In genomic region chr6:53151676-53152075, GRCh38 we compare ENCODE assay signal across 10 cellular contexts. TPM values are rescaled to one million over a fixed set of nuclear protein-coding genes. Genes with fewer than 3 reads are reported as not detected.
DNase-seq lines count a peak whose midpoint lies in the region; ATAC-seq and TF ChIP-seq lines count a peak whose summit lies in the region.
"Had no signal": no experiment of that assay in that cellular context is flagged by ENCODE, and none has a peak within 500 bp of the region (broad histone marks: within the 10 kb centered on the region; RNA-seq: fewer than 3 reads in every experiment).

No MANE protein-coding gene starts in this region.

- no peaks in the 10 kb centered on the region for H3K36me3 Mint-ChIP-seq in GM23338 (ENCODE audit: low read depth)

- TF ChIP-seq CTCF in GM23338 (conservative IDR thresholded peaks at IDR 0.05; ENCODE audit: low read depth in 2 of 2): peak; percentile 73 to 87

- no peak overlapping the region for H3K27ac Mint-ChIP-seq in GM23338

- no peaks in the 10 kb centered on the region for H3K4me1 Mint-ChIP-seq in GM23338
- H3K4me1 Mint-ChIP-seq: central memory CD8-positive, alpha-beta T cell had no signal

- peak; percentile 96 for ATAC-seq in GM23338

- no peak overlapping the region for H2AFZ ChIP-seq in GM23338

- no peaks in the 10 kb centered on the region for H3F3A ChIP-seq in GM23338 (replicated peaks; ENCODE audit: low read depth)

- H3K4me2 ChIP-seq in GM23338: no peak overlapping the region

- H4K20me1 ChIP-seq in GM23338 (replicated peaks; ENCODE audit: insufficient read depth): no peaks in the 10 kb centered on the region

- H3K4me1 ChIP-seq in GM23338 (ENCODE audit: insufficient read depth): no peaks in the 10 kb centered on the region

- H3K36me3 ChIP-seq in GM23338 (ENCODE audit: insufficient read depth): no peaks in the 10 kb centered on the region
- no peaks in the 10 kb centered on the region for H3K36me3 ChIP-seq in MG63
- H3K36me3 ChIP-seq: thoracic aorta had no signal

- no peak overlapping the region for H3K4me3 ChIP-seq in GM23338
- no peak overlapping the region for H3K4me3 ChIP-seq in MG63
- H3K4me3 ChIP-seq: thoracic aorta had no signal

- H3K4me3 Mint-ChIP-seq in GM23338: no peak overlapping the region
- H3K4me3 Mint-ChIP-seq: central memory CD8-positive, alpha-beta T cell had no signal

- no peaks in the 10 kb centered on the region for H3K79me2 ChIP-seq in GM23338 (replicated peaks; ENCODE audit: insufficient read depth)

- H3K9me3 Mint-ChIP-seq in GM23338: no peaks in the 10 kb centered on the region
- H3K9me3 Mint-ChIP-seq: central memory CD8-positive, alpha-beta T cell had no signal

- H3K27ac ChIP-seq in GM23338 (ENCODE audit: low read depth): no peak overlapping the region
- H3K27ac ChIP-seq: thoracic aorta had no signal

- H3K9me2 ChIP-seq in GM23338 (ENCODE audit: insufficient read depth): no peaks in the 10 kb centered on the region

- in situ Hi-C loops in G401 (cut with HindIII; ENCODE audit: low sequenced_read_pairs): no loop called here

- no peaks in the 10 kb centered on the region for H3K9me3 ChIP-seq in MG63
- H3K9me3 ChIP-seq: thoracic aorta had no signal

- DNase-seq in Daoy (ENCODE audit: low read depth): peak; percentile 40
- DNase-seq in GM23338 (ENCODE audit: low spot score): peak; percentile 79
- DNase-seq in RPMI8226: peak; percentile 30
- peak; percentile 22 for DNase-seq in iPS DF 4.7 (ENCODE audit: extremely low read depth, low spot score)
- no peak for DNase-seq in G401 (ENCODE audit: low spot score)
- no peak for DNase-seq in MG63
- no peak for DNase-seq in activated T-cell treated with anti-CD3 and anti-CD28 coated beads, Interleukin-2, amount 50 U/mL, for 1 hour
- DNase-seq: activated CD4-positive, CD25-positive, alpha-beta regulatory T cell had no signal

- peaks cover 3% of the 10 kb centered on the region for H3K27me3 Mint-ChIP-seq in GM23338 (ENCODE audit: insufficient read depth, low read depth, poor library complexity)

- H3K27me3 ChIP-seq in GM23338 (ENCODE audit: insufficient read depth) (no peaks in the 10 kb centered on the region), MG63 (no peaks in the 10 kb centered on the region)

TF ChIP-seq in GM23338, 12 proteins besides CTCF, POLR2A, EP300 and RAD21 (continues in another document):
- TF ChIP-seq ZNF114 (CRISPR knock-in tag; IDR thresholded peaks at IDR 0.05) (no peak), CREB1 (CRISPR knock-in tag; IDR thresholded peaks at IDR 0.05; ENCODE audit: low read depth) (no peak), ZNF331 (CRISPR knock-in tag; IDR thresholded peaks at IDR 0.05; ENCODE audit: low read depth) (no peak), ZNF462 (CRISPR knock-in tag; IDR thresholded peaks at IDR 0.05) (no peak), POLR2AphosphoS5 (IDR thresholded peaks at IDR 0.05; ENCODE audit: low read depth) (no peak), EZH2phosphoT487 (IDR thresholded peaks at IDR 0.05; ENCODE audit: unreplicated experiment) (no peak), NANOG (IDR thresholded peaks at IDR 0.05; ENCODE audit: borderline replicate concordance) (no peak), REST (IDR thresholded peaks at IDR 0.05; ENCODE audit: unreplicated experiment) (no peak), ETS1 (IDR thresholded peaks at IDR 0.05) (no peak)

RNA-seq across cellular contexts. Expression of gene GCM1, which starts 3.0 kb away (rescaled TPM):
- 0.23 TPM in 1 of 2 replicates, not detected in the other for total RNA-seq in Daoy (2014; rRNA removed; shearing (Covaris generic))
- total RNA-seq in GM23338 (2014; rRNA removed; shearing (Covaris generic)): not detected in 2 replicates
- not detected in 2 replicates for polyA plus RNA-seq in GM23338 (2016; fragmentation: Nextera tagmentation; extraction: Ambion mirVana)
- total RNA-seq in G401 (2014; rRNA removed; shearing (Covaris generic)): not detected in 2 replicates
- total RNA-seq in MG63 (2014; rRNA removed; shearing (Covaris generic); ENCODE audit: low replicate concordance): not detected in 2 replicates
- total RNA-seq: thoracic aorta had no signal

Comparison
In these comparisons a context has a peak if more than half of its experiments do, and no peak if none do; other contexts are left out.
1. DNase-seq: peak in Daoy (single experiment), GM23338 (single experiment), RPMI8226 (single experiment) and iPS DF 4.7 (single experiment); none in G401 (single experiment), MG63 (single experiment) and activated T-cell treated with anti-CD3 and anti-CD28 coated beads, Interleukin-2, amount 50 U/mL, for 1 hour (single experiment).